Comparison of ENCODE assay signal across 8 cellular contexts in the genomic region with DNA sequence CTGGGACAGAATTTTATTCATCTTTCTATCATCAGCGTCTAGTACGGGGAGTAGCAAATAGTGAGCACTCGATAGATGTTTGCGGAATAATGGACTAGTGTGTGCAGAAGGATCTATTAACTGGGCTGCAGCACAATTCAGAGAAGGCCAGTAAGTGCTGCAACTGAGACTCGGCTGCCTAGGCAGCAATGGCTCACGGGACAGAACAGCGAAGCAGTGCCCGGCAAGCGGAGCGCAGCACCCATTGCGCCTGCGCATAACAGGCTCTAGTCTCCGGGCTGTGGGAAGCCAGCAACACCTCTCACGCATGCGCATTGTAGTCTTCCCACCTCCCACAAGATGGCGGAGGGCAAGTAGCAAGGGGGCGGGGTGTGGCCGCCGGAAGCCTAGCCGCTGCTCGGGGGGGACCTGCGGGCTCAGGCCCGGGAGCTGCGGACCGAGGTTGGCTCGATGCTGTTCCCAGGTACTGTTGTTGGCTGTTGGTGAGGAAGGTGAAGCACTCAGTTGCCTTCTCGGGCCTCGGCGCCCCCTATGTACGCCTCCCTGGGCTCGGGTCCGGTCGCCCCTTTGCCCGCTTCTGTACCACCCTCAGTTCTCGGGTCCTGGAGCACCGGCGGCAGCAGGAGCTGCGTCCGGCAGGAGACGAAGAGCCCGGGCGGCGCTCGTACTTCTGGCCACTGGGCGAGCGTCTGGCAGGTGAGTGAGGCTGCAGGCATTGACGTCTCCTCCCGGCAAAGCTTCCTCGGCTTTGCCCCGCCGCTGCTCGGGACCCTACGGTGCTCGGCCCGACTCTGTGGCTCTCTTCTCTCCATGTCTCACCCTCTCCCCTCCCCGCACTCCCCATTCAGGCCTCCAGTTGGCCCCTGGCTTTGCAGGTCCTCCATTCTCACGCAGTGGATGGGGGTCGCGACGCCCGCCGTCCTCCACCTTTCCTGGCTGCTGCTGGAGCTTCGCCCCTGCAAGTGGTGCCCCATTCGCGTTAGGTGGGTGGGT. TPM values are rescaled to one million over a fixed set of nuclear protein-coding genes. Genes with fewer than 3 reads are reported as not detected.
DNase-seq lines count a peak whose midpoint lies in the region; ATAC-seq, FAIRE-seq and TF ChIP-seq lines count a peak whose summit lies in the region.

No MANE protein-coding gene starts in this region.

- TF ChIP-seq EP300 in HepG2 (IDR thresholded peaks at IDR 0.05; ENCODE audit: low read depth in 2 of 2, low read length in 2 of 2): no peak
- no peak for TF ChIP-seq EP300 in HepG2 (CRISPR knock-in tag; IDR thresholded peaks at IDR 0.05; ENCODE audit: borderline replicate concordance)

- peak; percentile 33; the same call in 1 of the 2 replicates for TF ChIP-seq RAD21 in HepG2 (CRISPR knock-in tag; IDR thresholded peaks at IDR 0.05)

- TF ChIP-seq POLR2A in HepG2 (IDR thresholded peaks at IDR 0.05; ENCODE audit: insufficient read depth in 1 of 2, low read depth in 2 of 2, low read length in 2 of 2): peak; percentile 92 to 94

- H3K9ac ChIP-seq in HepG2 (ENCODE audit: insufficient read depth, low read depth, low read length): peak overlapping the region; percentile 91

- DNase-seq in CD4-positive, alpha-beta T cell: peak; percentile 88 to 98 (median 94)
- DNase-seq in NCI-H774 (lab: John Stamatoyannopoulos, UW) (peak; percentile 97), dermis microvascular lymphatic vessel endothelial cell (ENCODE audit: low read depth in 2 of 2) (peak; percentile 97 to 99), HepG2 (ENCODE audit: low spot score) (peak; percentile 98)
- DNase-seq in activated CD4-positive, alpha-beta T cell treated with anti-CD3 and anti-CD28 coated beads, Interleukin-2, amount 50 U/mL, for 48 hours: peak; percentile 94 to 96
- peak; percentile 95 for DNase-seq in stimulated activated CD4-positive, alpha-beta T cell treated with anti-CD3 and anti-CD28 coated beads, Interleukin-2, amount 100 ng/mL, for 48 hours

- WGBS in HepG2 (ENCODE audit: low lambda C conversion rate): 7% methylated on average over 35 of the region's 65 CpGs

- H3K27ac Mint-ChIP-seq in CD4-positive, alpha-beta T cell: peak overlapping the region; percentile 83

- peaks cover 44% of the 10 kb centered on the region for H3K79me2 ChIP-seq in HepG2 (ENCODE audit: insufficient read depth, low read length)

- peak overlapping the region; percentile 93 to 98 (median 95) for H3K4me3 ChIP-seq in HepG2 (replicated peaks in 1 of 3; ENCODE audit: insufficient read depth in 1 of 3, low read depth in 2 of 3, low read length in 3 of 3)

- H3K27me3 Mint-ChIP-seq in CD4-positive, alpha-beta T cell: no peaks in the 10 kb centered on the region

- POLR2A ChIA-PET in CD4-positive, alpha-beta T cell (lab: Charles Lee): interaction anchor here (0.8 to 3.5 kb wide), 7 partner anchors 9 to 547 kb away, joined by 3 to 21 read pairs (median 5); a partner anchor contains a TSS
- POLR2A ChIA-PET in HepG2 (lab: Yijun Ruan, JAX): interaction anchor here (1.0 to 1.6 kb wide), 5 partner anchors 10 to 269 kb away, joined by 3 to 6 read pairs (median 4); a partner anchor contains a TSS

- peaks cover 62% of the 10 kb centered on the region for H3K4me1 Mint-ChIP-seq in CD4-positive, alpha-beta T cell (ENCODE audit: low read depth)

- no TSS peak for BruUV-seq in HepG2 (replicated peaks; lab: Mats Ljungman, UMichigan)

- no peaks in the 10 kb centered on the region for H4K20me1 ChIP-seq in HepG2 (ENCODE audit: insufficient read depth, low read length)

- no peaks in the 10 kb centered on the region for H3K9me3 Mint-ChIP-seq in CD4-positive, alpha-beta T cell

- peak; percentile 94 for FAIRE-seq in HepG2 (lab: Jason Lieb, UNC)

- no peak for TF ChIP-seq CTCF in CD4-positive, alpha-beta T cell (IDR thresholded peaks at IDR 0.05)
- TF ChIP-seq CTCF in HepG2 (CRISPR knock-in tag; IDR thresholded peaks at IDR 0.05): no peak; the same call in 1 of the 2 replicates

- H3K4me3 Mint-ChIP-seq in CD4-positive, alpha-beta T cell: peak overlapping the region; percentile 94

- H2AFZ ChIP-seq in HepG2 (ENCODE audit: low read length): peak overlapping the region; percentile 91

- CTCF ChIA-PET in CD4-positive, alpha-beta T cell (lab: Charles Lee): interaction anchor here (1.0 to 1.1 kb wide), 3 partner anchors 17 to 214 kb away, joined by 3 to 4 read pairs (median 3); a partner anchor contains a TSS
- CTCF ChIA-PET in HepG2 (lab: Yijun Ruan, JAX; ENCODE audit: low intra/inter-chr PET ratio, low total read pairs): no interaction called here

- peaks cover 47% of the 10 kb centered on the region for H3K4me1 ChIP-seq in HepG2 (ENCODE audit: insufficient read depth, low read length)

- ATAC-seq in CD4-positive, alpha-beta T cell (ENCODE audit: poor library complexity): peak; percentile 93
- ATAC-seq in GM19438 (IDR thresholded peaks at IDR 0.05; ENCODE audit: low read depth, unreplicated experiment): peak; percentile 95
- ATAC-seq in HG03571 (IDR thresholded peaks at IDR 0.05; ENCODE audit: unreplicated experiment): peak; percentile 96
- ATAC-seq in HepG2: peak; percentile 94

- H3K27me3 ChIP-seq in CD4-positive, alpha-beta T cell (ENCODE audit: control insufficient read depth, insufficient read depth, low read length): no peaks in the 10 kb centered on the region
- H3K27me3 ChIP-seq in HepG2 (ENCODE audit: control insufficient read depth in 1 of 2, insufficient read depth in 2 of 2, low read length in 2 of 2): peaks cover 0 to 1% of the 10 kb centered on the region in 2 experiments; a peak in 1 of 5 replicates

- H3K4me2 ChIP-seq in HepG2 (ENCODE audit: low read depth, low read length): peak overlapping the region; percentile 77

- H3K9me3 ChIP-seq in CD4-positive, alpha-beta T cell (ENCODE audit: control insufficient read depth, low read length): no peaks in the 10 kb centered on the region
- no peaks in the 10 kb centered on the region for H3K9me3 ChIP-seq in HepG2 (ENCODE audit: low read length)

- in situ Hi-C loops in HepG2 (cut with HindIII; ENCODE audit: extremely low pct_ligation_motif_present, low pct_unique_long_range_greater_than_20kb): no loop called here

- H3K36me3 ChIP-seq in HepG2 (replicated peaks in 1 of 2; ENCODE audit: control insufficient read depth in 1 of 2, insufficient read depth in 2 of 2, low read length in 2 of 2): no peaks in the 10 kb centered on the region

- peak overlapping the region; percentile 82 for H3K27ac ChIP-seq in CD4-positive, alpha-beta T cell (ENCODE audit: low read depth, low read length)
- H3K27ac ChIP-seq in HepG2 (ENCODE audit: extremely low read length, insufficient read depth, low read length): peak overlapping the region; percentile 90

- intact Hi-C loops in CD4-positive, alpha-beta T cell (cut with DNase I, micrococcal nuclease): loop anchor here (2.0 to 10.0 kb wide), 9 partner anchors 35 to 1613 kb away; a partner anchor contains a TSS
- intact Hi-C loops in HepG2 (cut with micrococcal nuclease; ENCODE audit: unreplicated experiment): loop anchor here (2.0 to 5.0 kb wide), 3 partner anchors 29 to 155 kb away; a partner anchor contains a TSS

- peaks cover 6% of the 10 kb centered on the region for H3K36me3 Mint-ChIP-seq in CD4-positive, alpha-beta T cell (ENCODE audit: low read depth)

TF ChIP-seq in HepG2, 621 proteins besides CTCF, POLR2A, EP300 and RAD21 (continues in another document):
- no peak for TF ChIP-seq ZNF510 (CRISPR knock-in tag; IDR thresholded peaks at IDR 0.05; ENCODE audit: low read depth)
- TF ChIP-seq FLYWCH1 (CRISPR knock-in tag; IDR thresholded peaks at IDR 0.05): no peak
- TF ChIP-seq ZNF263 (CRISPR knock-in tag; IDR thresholded peaks at IDR 0.05): peak; percentile 94
- no peak for TF ChIP-seq HMGA1 (CRISPR knock-in tag; conservative IDR thresholded peaks at IDR 0.05)
- TF ChIP-seq ZSCAN30 (CRISPR knock-in tag; IDR thresholded peaks at IDR 0.05): no peak
- TF ChIP-seq NFRKB (IDR thresholded peaks at IDR 0.05): no peak
- TF ChIP-seq FOXP1 (IDR thresholded peaks at IDR 0.05): no peak
- no peak for TF ChIP-seq FOXP1 (CRISPR knock-in tag; IDR thresholded peaks at IDR 0.05)
- TF ChIP-seq MXD4 (CRISPR knock-in tag; IDR thresholded peaks at IDR 0.05): peak; percentile 58; the same call in 1 of the 2 replicates
- peak; percentile 67; the same call in 1 of the 2 replicates for TF ChIP-seq ARNT2 (CRISPR knock-in tag; IDR thresholded peaks at IDR 0.05; ENCODE audit: low read depth)
- TF ChIP-seq MEIS2 (CRISPR knock-in tag; IDR thresholded peaks at IDR 0.05): no peak; the same call in 1 of the 2 replicates
- TF ChIP-seq TBX3 (IDR thresholded peaks at IDR 0.05; ENCODE audit: borderline replicate concordance): peak; percentile 43; the same call in 1 of the 2 replicates
- TF ChIP-seq MAZ (IDR thresholded peaks at IDR 0.05; ENCODE audit: borderline replicate concordance, low read depth, low read length): 0 out of 2 replicates have a peak, but pooled peaks have one; percentile 9
- TF ChIP-seq MAZ (CRISPR knock-in tag; IDR thresholded peaks at IDR 0.05; ENCODE audit: low read depth): peak; percentile 70

RNA-seq across cellular contexts. Expression of a gene that starts 30.2 kb away (rescaled TPM):
- total RNA-seq in CD4-positive, alpha-beta T cell: 10 to 100 TPM; 21.8 to 22.8 TPM
- 44.9 and 56.6 TPM in 2 replicates for total RNA-seq in dermis microvascular lymphatic vessel endothelial cell
- total RNA-seq in HepG2 (2016; rRNA removed; fragmentation: Illumina TruSeq; extraction: Trizol): 19.0 and 19.4 TPM in 2 replicates
- 2.9 and 3.0 TPM in 2 replicates for total RNA-seq in HepG2 (2016; cell fraction: cytosol; rRNA removed; fragmentation: Illumina TruSeq; extraction: Trizol; ENCODE audit: low read depth)
- 16.4 and 19.4 TPM in 2 replicates for total RNA-seq in HepG2 (2016; cell fraction: insoluble cytoplasmic fraction; rRNA removed; fragmentation: Illumina TruSeq; extraction: Trizol)
- total RNA-seq in HepG2 (2016; cell fraction: membrane; rRNA removed; fragmentation: Illumina TruSeq; extraction: Trizol): 5.4 and 6.4 TPM in 2 replicates
- total RNA-seq in HepG2 (2016; cell fraction: nucleus; rRNA removed; fragmentation: Illumina TruSeq; extraction: Trizol): 33.0 and 40.2 TPM in 2 replicates
- 4.4 and 6.1 TPM in 2 replicates for polyA plus RNA-seq in HepG2 (2011; rRNA removed)
- 3.5 and 4.0 TPM in 2 replicates for polyA plus RNA-seq in HepG2 (2011; cell fraction: cytosol; rRNA removed)
- 11.3 and 11.7 TPM in 2 replicates for polyA plus RNA-seq in HepG2 (2011; cell fraction: nucleus; rRNA removed)
- polyA plus RNA-seq in HepG2 (2012): 5.5 and 6.1 TPM in 2 replicates
- 0.27 and 0.34 TPM in 2 replicates for polyA plus RNA-seq in HepG2 (2016; cell fraction: cytosol; fragmentation: Illumina TruSeq; extraction: Trizol; ENCODE audit: low read depth)
- polyA plus RNA-seq in HepG2 (2016; cell fraction: insoluble cytoplasmic fraction; fragmentation: Illumina TruSeq; extraction: Trizol; ENCODE audit: low read depth): 4.7 and 5.2 TPM in 2 replicates
- 0.34 and 0.37 TPM in 2 replicates for polyA plus RNA-seq in HepG2 (2016; cell fraction: membrane; fragmentation: Illumina TruSeq; extraction: Trizol; ENCODE audit: low read depth)
- polyA plus RNA-seq in HepG2 (2016; cell fraction: nucleus; fragmentation: Illumina TruSeq; extraction: Trizol; ENCODE audit: insufficient read depth, low read depth): 13.3 and 13.6 TPM in 2 replicates
- 21.1 and 23.5 TPM in 2 replicates for polyA minus RNA-seq in HepG2 (2011; rRNA and poly(A)+ RNA removed; ENCODE audit: low replicate concordance)
- polyA minus RNA-seq in HepG2 (2011; cell fraction: cytosol; rRNA and poly(A)+ RNA removed): 15.0 and 16.6 TPM in 2 replicates
- 84.2 and 87.0 TPM in 2 replicates for polyA minus RNA-seq in HepG2 (2011; cell fraction: nucleus; rRNA and poly(A)+ RNA removed)

Comparison
In these comparisons a context has a peak if more than half of its experiments do, and no peak if none do; other contexts are left out.
1. Peak in every context shown above with its lines: DNase-seq, ATAC-seq, H3K4me3 ChIP-seq and H3K27ac ChIP-seq.